8 cellular contexts compared by ENCODE assay signal in the genomic region with DNA sequence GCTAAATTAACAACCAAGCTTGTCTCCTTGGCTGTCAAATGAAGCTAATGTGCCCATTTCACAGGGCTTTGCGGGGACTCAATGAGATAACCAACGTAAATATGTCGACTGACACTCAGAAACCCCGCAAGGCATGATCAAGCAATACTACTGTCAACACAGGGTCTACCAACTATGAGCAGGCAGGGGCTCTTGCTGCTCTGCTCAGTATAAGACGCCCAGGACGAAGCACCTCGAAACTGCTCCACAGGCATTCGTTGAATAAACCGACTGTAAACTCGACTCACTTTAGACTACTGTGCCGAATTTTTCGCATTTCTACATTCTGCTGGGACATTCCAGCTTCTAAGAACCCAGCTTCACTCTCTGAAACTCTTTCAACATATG. TPM values are rescaled to one million over a fixed set of nuclear protein-coding genes. Genes with fewer than 3 reads are reported as not detected.
DNase-seq lines count a peak whose midpoint lies in the region; ATAC-seq, FAIRE-seq and TF ChIP-seq lines count a peak whose summit lies in the region.

No MANE protein-coding gene starts in this region.

- H3K4me3 ChIP-seq in small intestine (ENCODE audit: low read depth in 1 of 2, low read length in 2 of 2) = no peak overlapping the region

- TF ChIP-seq CTCF in CD14-positive monocyte (IDR thresholded peaks at IDR 0.05) (no peak), nephron progenitor cell (IDR thresholded peaks at IDR 0.05) (no peak)

- no peaks in the 10 kb centered on the region for H3K9me3 ChIP-seq in small intestine (ENCODE audit: control insufficient read depth, low read depth)

- H3K27ac Mint-ChIP-seq in CD14-positive monocyte (peak overlapping the region in 5 of 7 donors; percentile 46 to 97 (median 88)), nephron progenitor cell (no peak overlapping the region)
- peak overlapping the region; percentile 85 for H3K27ac Mint-ChIP-seq in dendritic cell treated with granulocyte-macrophage colony-stimulating factor and Interleukin-4, amounts not matched to agents 40 ng/mL and 50 ng/mL, for 4 days

- ATAC-seq in HG03354 (IDR thresholded peaks at IDR 0.05; ENCODE audit: poor library complexity, severe bottlenecking, unreplicated experiment) (peak; percentile 5), HG02970 (IDR thresholded peaks at IDR 0.05; ENCODE audit: low FRiP score, unreplicated experiment) (no peak), GM18909 (IDR thresholded peaks at IDR 0.05; ENCODE audit: poor library complexity, unreplicated experiment) (no peak)
- no peak for ATAC-seq in activated CD4-positive, CD25-positive, alpha-beta regulatory T cell treated with anti-CD3 and anti-CD28 coated beads, Interleukin-2, amount 50 U/mL, for 24 hours

- no peak for DNase-seq in CD14-positive monocyte (ENCODE audit: low spot score)
- no peak for DNase-seq in nephron progenitor cell
- DNase-seq in small intestine = no peak

- intact Hi-C loops in CD14-positive monocyte (cut with micrococcal nuclease) = no loop called here
- intact Hi-C loops in dendritic cell treated with granulocyte-macrophage colony-stimulating factor and Interleukin-4, amounts not matched to agents 40 ng/mL and 50 ng/mL, for 4 days (cut with micrococcal nuclease) = no loop called here

- FAIRE-seq in small intestine (lab: Jason Lieb, UNC) = no peak

- no peaks in the 10 kb centered on the region for H3K36me3 ChIP-seq in small intestine (ENCODE audit: control insufficient read depth in 2 of 2, insufficient read depth in 2 of 2, low read length in 2 of 2)

- 41 to 54% (median 51%) methylated on average over 12 of the region's 12 CpGs for WGBS in small intestine, 3 donors

- H3K4me1 ChIP-seq in small intestine (ENCODE audit: control insufficient read depth in 2 of 2, insufficient read depth in 1 of 2, low read depth in 1 of 2, low read length in 1 of 2) = no peaks in the 10 kb centered on the region

- H3K27me3 ChIP-seq in small intestine (ENCODE audit: control insufficient read depth in 2 of 2, insufficient read depth in 2 of 2, low read length in 2 of 2) = no peaks in the 10 kb centered on the region

- H3K27ac ChIP-seq in small intestine (ENCODE audit: low read depth in 1 of 2, low read length in 1 of 2) = peak overlapping the region in 1 of 2 donors; percentile 86

- H3K27me3 Mint-ChIP-seq in CD14-positive monocyte (ENCODE audit: low read depth in 3 of 3) (peaks cover 16 to 23% (median 17%) of the 10 kb centered on the region in 3 donors), nephron progenitor cell (ENCODE audit: low read depth, poor library complexity) (peaks cover 2% of the 10 kb centered on the region)
- H3K27me3 Mint-ChIP-seq in dendritic cell treated with granulocyte-macrophage colony-stimulating factor and Interleukin-4, amounts not matched to agents 40 ng/mL and 50 ng/mL, for 4 days = peaks cover 21% of the 10 kb centered on the region

- H3K9me3 Mint-ChIP-seq in CD14-positive monocyte = peaks cover 6 to 21% (median 15%) of the 10 kb centered on the region in 7 donors
- no peaks in the 10 kb centered on the region for H3K9me3 Mint-ChIP-seq in dendritic cell treated with granulocyte-macrophage colony-stimulating factor and Interleukin-4, amounts not matched to agents 40 ng/mL and 50 ng/mL, for 4 days
- peaks cover 16% of the 10 kb centered on the region for H3K9me3 Mint-ChIP-seq in nephron progenitor cell

- H3K36me3 Mint-ChIP-seq in CD14-positive monocyte (peaks cover 2 to 4% of the 10 kb centered on the region in 2 donors), nephron progenitor cell (ENCODE audit: low read depth) (peaks cover 10% of the 10 kb centered on the region)
- peaks cover 6% of the 10 kb centered on the region for H3K36me3 Mint-ChIP-seq in dendritic cell treated with granulocyte-macrophage colony-stimulating factor and Interleukin-4, amounts not matched to agents 40 ng/mL and 50 ng/mL, for 4 days (ENCODE audit: low read depth)

- H3K4me1 Mint-ChIP-seq in CD14-positive monocyte (peaks cover 14% of the 10 kb centered on the region), nephron progenitor cell (peaks cover 16% of the 10 kb centered on the region)
- H3K4me1 Mint-ChIP-seq in dendritic cell treated with granulocyte-macrophage colony-stimulating factor and Interleukin-4, amounts not matched to agents 40 ng/mL and 50 ng/mL, for 4 days (ENCODE audit: low read depth) = peaks cover 6% of the 10 kb centered on the region

- peak overlapping the region; percentile 91 to 98 for H3K4me3 Mint-ChIP-seq in CD14-positive monocyte
- peak overlapping the region; percentile 86 for H3K4me3 Mint-ChIP-seq in dendritic cell treated with granulocyte-macrophage colony-stimulating factor and Interleukin-4, amounts not matched to agents 40 ng/mL and 50 ng/mL, for 4 days
- H3K4me3 Mint-ChIP-seq in nephron progenitor cell = peak overlapping the region; percentile 98

RNA-seq across cellular contexts. Expression of a gene that starts 55.0 kb away (rescaled TPM):
- polyA plus RNA-seq in CD14-positive monocyte = not detected
- not detected for polyA plus RNA-seq in small intestine
